In genomic region chr5:40386293-40386692, GRCh38 we compare ENCODE assay signal across 8 cellular contexts.
A peak's percentile ranks its signal among the peaks of the same experiment; 100 is the strongest.
DNase-seq lines count a peak whose midpoint lies in the region; ATAC-seq lines count a peak whose summit lies in the region.

No MANE protein-coding gene starts in this region.

- peak; percentile 64 for DNase-seq in activated effector memory CD4-positive, alpha-beta T cell treated with anti-CD3 and anti-CD28 coated beads, Interleukin-2, amount 50 U/mL, for 16 hours
- DNase-seq in activated effector memory CD4-positive, alpha-beta T cell treated with Interleukin-2 at 50 U/mL for 16 hours, result no peak
- peak; percentile 49 for DNase-seq in SIG-M5 (lab: John Stamatoyannopoulos, UW)
- peak; percentile 63 for DNase-seq in renal cortical epithelial cell (ENCODE audit: low read depth)
- DNase-seq in HCEC 1CT, result no peak
- no peak for DNase-seq in SW 1271 (lab: John Stamatoyannopoulos, UW)
- DNase-seq in NCI-H2196 (lab: John Stamatoyannopoulos, UW; ENCODE audit: unreplicated experiment), result no peak

- ATAC-seq in HG03045 (IDR thresholded peaks at IDR 0.05; ENCODE audit: unreplicated experiment), result peak; percentile 89

Comparison
In these comparisons a context has a peak if more than half of its experiments do, and no peak if none do; other contexts are left out.
1. DNase-seq: peak in activated effector memory CD4-positive, alpha-beta T cell treated with anti-CD3 and anti-CD28 coated beads, Interleukin-2, amount 50 U/mL, for 16 hours (single experiment), SIG-M5 (single experiment) and renal cortical epithelial cell (single experiment); none in activated effector memory CD4-positive, alpha-beta T cell treated with Interleukin-2 at 50 U/mL for 16 hours (single experiment), HCEC 1CT (single experiment), SW 1271 (0 of 2) and NCI-H2196 (single experiment).